Comparison of ENCODE assay signal across 7 cellular contexts in the genomic region with DNA sequence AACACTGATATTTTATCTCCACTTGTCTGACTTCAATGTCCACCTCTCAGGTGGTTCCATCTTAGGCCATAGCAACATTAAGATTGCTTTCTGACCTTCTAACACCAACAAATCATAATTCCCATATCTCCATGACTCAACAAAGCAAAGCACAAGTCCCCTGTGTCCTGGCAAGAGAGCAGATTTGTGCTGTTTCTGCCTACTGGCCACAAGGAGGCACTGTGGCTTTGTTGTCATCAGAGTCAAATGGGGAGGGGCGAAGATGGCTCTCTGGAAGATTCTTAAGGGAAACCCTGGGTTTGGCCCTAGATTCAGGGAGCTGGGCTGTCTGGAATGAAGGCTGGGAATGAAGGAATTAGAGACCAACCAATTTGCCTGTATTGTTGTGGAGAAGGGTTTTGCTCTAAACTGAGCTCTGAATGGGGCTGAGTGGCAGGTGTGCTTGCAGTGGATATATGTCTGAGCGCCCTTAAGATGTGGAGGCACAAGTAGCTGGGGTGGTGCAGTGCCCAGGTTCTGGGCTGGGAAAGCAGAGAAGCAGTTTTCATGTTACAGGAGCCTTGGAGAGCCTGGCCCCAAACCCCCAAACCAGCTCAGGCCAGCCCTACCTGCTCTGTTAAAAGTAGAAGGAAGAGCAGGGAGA.
DNase-seq lines count a peak whose midpoint lies in the region; ATAC-seq and TF ChIP-seq lines count a peak whose summit lies in the region.

No MANE protein-coding gene starts in this region.

- peak; percentile 87 for TF ChIP-seq CTCF in SU-DHL-6 (IDR thresholded peaks at IDR 0.05; ENCODE audit: insufficient read depth, low read length, poor library complexity, severe bottlenecking)
- peak; percentile 17 for TF ChIP-seq CTCF in neural cell (IDR thresholded peaks at IDR 0.05; ENCODE audit: poor library complexity, severe bottlenecking)

- DNase-seq in GM03348 (ENCODE audit: low spot score) (peak; percentile 76), epidermal melanocyte (ENCODE audit: insufficient read length, low spot score) (no peak)
- peak; percentile 2 for DNase-seq in effector CD8-positive, alpha-beta T cell (lab: John Stamatoyannopoulos, UW)

- no peaks in the 10 kb centered on the region for H3K79me2 ChIP-seq in SU-DHL-6 (ENCODE audit: insufficient read depth, low read length)
- H3K79me2 ChIP-seq in neural cell (replicated peaks; ENCODE audit: insufficient read depth, low read length), result no peaks in the 10 kb centered on the region

- H4K20me1 ChIP-seq in SU-DHL-6 (ENCODE audit: low read depth, low read length) (no peaks in the 10 kb centered on the region), neural cell (ENCODE audit: insufficient read depth) (no peaks in the 10 kb centered on the region)

- H3K9me2 ChIP-seq in SU-DHL-6 (replicated peaks; ENCODE audit: insufficient read depth, low read length) (no peaks in the 10 kb centered on the region), neural cell (ENCODE audit: insufficient read depth, low read length) (no peaks in the 10 kb centered on the region)

- TF ChIP-seq RAD21 in neural cell (conservative IDR thresholded peaks at IDR 0.05), result no peak

- TF ChIP-seq EP300 in neural cell (conservative IDR thresholded peaks at IDR 0.05; ENCODE audit: poor library complexity, severe bottlenecking), result no peak

- H3K36me3 ChIP-seq in SU-DHL-6 (ENCODE audit: low read length) (no peaks in the 10 kb centered on the region), neural cell (ENCODE audit: insufficient read depth, low read length) (no peaks in the 10 kb centered on the region)

- H3K9me3 ChIP-seq in SU-DHL-6 (ENCODE audit: insufficient read depth, low read length) (no peaks in the 10 kb centered on the region), neural cell (ENCODE audit: low read length) (no peaks in the 10 kb centered on the region)

- no peak overlapping the region for H3K4me3 ChIP-seq in SU-DHL-6 (ENCODE audit: insufficient read depth, low read length, poor library complexity, severe bottlenecking)
- no peak overlapping the region for H3K4me3 ChIP-seq in neural cell (ENCODE audit: low read length)

- H3K4me2 ChIP-seq in SU-DHL-6 (ENCODE audit: low read depth, low read length, poor library complexity, severe bottlenecking) (no peak overlapping the region), neural cell (ENCODE audit: low read length) (no peak overlapping the region)

- peak; percentile 83 for ATAC-seq in GM19455 (IDR thresholded peaks at IDR 0.05; ENCODE audit: unreplicated experiment)
- ATAC-seq in HG03457 (IDR thresholded peaks at IDR 0.05; ENCODE audit: unreplicated experiment), result peak; percentile 51

- no peaks in the 10 kb centered on the region for H3F3A ChIP-seq in SU-DHL-6 (ENCODE audit: insufficient read depth)
- H3F3A ChIP-seq in neural cell (ENCODE audit: insufficient read depth, low read length, poor library complexity, severe bottlenecking), result no peaks in the 10 kb centered on the region

- no peak overlapping the region for H3K27ac ChIP-seq in SU-DHL-6 (ENCODE audit: low read depth, low read length)
- H3K27ac ChIP-seq in neural cell (ENCODE audit: low read length), result no peak overlapping the region

- H2AFZ ChIP-seq in SU-DHL-6 (ENCODE audit: low read depth, low read length, severe bottlenecking), result no peak overlapping the region
- H2AFZ ChIP-seq in neural cell (ENCODE audit: low read depth, low read length), result no peak overlapping the region

- H3K9ac ChIP-seq in SU-DHL-6 (ENCODE audit: low read length) (no peak overlapping the region), neural cell (ENCODE audit: low read length) (no peak overlapping the region)

- H3K27me3 ChIP-seq in SU-DHL-6 (ENCODE audit: low read length) (no peaks in the 10 kb centered on the region), neural cell (ENCODE audit: insufficient read depth, low read depth, low read length) (no peaks in the 10 kb centered on the region)

TF ChIP-seq in neural cell, 6 proteins besides CTCF, POLR2A, EP300 and RAD21:
- no peak for TF ChIP-seq EZH2 (IDR thresholded peaks at IDR 0.05; ENCODE audit: borderline replicate concordance, insufficient read depth, low read length, poor library complexity, severe bottlenecking)
- TF ChIP-seq REST (IDR thresholded peaks at IDR 0.05; ENCODE audit: borderline replicate concordance), result no peak
- no peak for TF ChIP-seq POLR2AphosphoS5 (IDR thresholded peaks at IDR 0.05)
- TF ChIP-seq SMC3 (conservative IDR thresholded peaks at IDR 0.05; ENCODE audit: poor library complexity), result no peak
- no peak for TF ChIP-seq TAF1 (IDR thresholded peaks at IDR 0.05; ENCODE audit: low read depth)
- no peak for TF ChIP-seq MXI1 (conservative IDR thresholded peaks at IDR 0.05; ENCODE audit: poor library complexity, severe bottlenecking)
TF ChIP-seq in neural cell: peak in this region for 0.
